In genomic region chr12:53600490-53601295, GRCh38 we compare ENCODE assay signal across 20 cellular contexts. TPM values are rescaled to one million over a fixed set of nuclear protein-coding genes. Genes with fewer than 3 reads are reported as not detected.
DNase-seq lines count a peak whose midpoint lies in the region; ATAC-seq and TF ChIP-seq lines count a peak whose summit lies in the region.
"Had no signal": no experiment of that assay in that cellular context is flagged by ENCODE, and none has a peak within 500 bp of the region (broad histone marks: within the 10 kb centered on the region; RNA-seq: fewer than 3 reads in every experiment).

No MANE protein-coding gene starts in this region.

- no peaks in the 10 kb centered on the region for H3K27me3 ChIP-seq in heart left ventricle
- no peaks in the 10 kb centered on the region for H3K27me3 ChIP-seq in transverse colon
- H3K27me3 ChIP-seq: right lobe of liver had no signal

- ATAC-seq in heart left ventricle (no peak), Right ventricle myocardium inferior (no peak), HG02970 (IDR thresholded peaks at IDR 0.05; ENCODE audit: low FRiP score, unreplicated experiment) (no peak)
- ATAC-seq: activated CD4-positive, CD25-positive, alpha-beta regulatory T cell treated with anti-CD3 and anti-CD28 coated beads, Interleukin-2, amount 50 U/mL, for 24 hours; right lobe of liver had no signal

- H3K4me1 Mint-ChIP-seq in mesothelial cell of epicardium: peaks cover 37% of the 10 kb centered on the region

- TF ChIP-seq CTCF in heart left ventricle (IDR thresholded peaks at IDR 0.05): no peak
- TF ChIP-seq CTCF in mesothelial cell of epicardium (IDR thresholded peaks at IDR 0.05; ENCODE audit: unreplicated experiment): no peak
- TF ChIP-seq CTCF in transverse colon (IDR thresholded peaks at IDR 0.05): no peak

- intact Hi-C loops in heart left ventricle (cut with DNase I) (loop anchor here in 1 of 10 donors (5.0 kb wide), 1 partner anchor 77 kb away; the partner anchor contains the start of gene ATP5MC2), Right ventricle myocardium inferior (cut with DNase I) (no loop called here), transverse colon (cut with DNase I; ENCODE audit: low total_unique reads) (no loop called here)

- H3K4me1 ChIP-seq in heart left ventricle (peaks cover 0 to 76% (median 54%) of the 10 kb centered on the region in 12 donors), transverse colon (peaks cover under 1 to 62% (median 12%) of the 10 kb centered on the region in 4 donors)
- H3K4me1 ChIP-seq: right lobe of liver had no signal

- H3K27ac ChIP-seq in heart left ventricle (peak overlapping the region in 9 of 12 donors; percentile 2 to 47 (median 37)), cingulate gyrus (ENCODE audit: low read depth, low read length) (peak overlapping the region; percentile 82), transverse colon (peak overlapping the region; percentile 26 to 44 (median 32))
- H3K27ac ChIP-seq: lower lobe of right lung, right lobe of liver had no signal

- 93 to 95% (median 93%) methylated on average over 13 of the region's 13 CpGs for WGBS in heart left ventricle, 4 donors
- WGBS in transverse colon (ENCODE audit: low coverage in 1 of 2), 2 donors: 55 to 83% methylated on average over 8 to 13 of the region's 13 CpGs

- H3K36me3 Mint-ChIP-seq in mesothelial cell of epicardium: peaks cover 16% of the 10 kb centered on the region

- peak overlapping the region; percentile 91 for H3K27ac Mint-ChIP-seq in mesothelial cell of epicardium
- H3K27ac Mint-ChIP-seq: CD4-positive, alpha-beta T cell; T-helper 1 cell treated with Interleukin-12 subunit alpha and Interleukin-12 subunit beta and Interleukin-4 antibody, amounts not matched to agents 30 μg/mL and 1 μg/mL, for 36 hours; type B pancreatic cell had no signal

- DNase-seq in heart left ventricle (no peak), Right ventricle myocardium inferior (ENCODE audit: missing footprints) (no peak), mesothelial cell of epicardium (ENCODE audit: low spot score in 2 of 2, unreplicated experiment in 2 of 2) (no peak), transverse colon (no peak), OCI-M2 (lab: John Stamatoyannopoulos, UW; ENCODE audit: unreplicated experiment) (no peak), NCI-H2196 treated with DMSO at 0.1 percent for 48 hours (lab: John Stamatoyannopoulos, UW; ENCODE audit: unreplicated experiment) (no peak)
- DNase-seq: activated naive CD4-positive, alpha-beta T cell treated with Interleukin-2 at 50 U/mL for 16 hours; CD4-positive, alpha-beta T cell; EL; H7; lower lobe of right lung; NCI-H2081 treated with DMSO at 0.1 percent for 48 hours; right lobe of liver; stimulated activated CD4-positive, alpha-beta T cell treated with anti-CD3 and anti-CD28 coated beads, Interleukin-4, amount 100 ng/mL, for 24 hours had no signal

- peak overlapping the region; percentile 51 for H3K4me3 Mint-ChIP-seq in mesothelial cell of epicardium
- H3K4me3 Mint-ChIP-seq: CD4-positive, alpha-beta T cell; neural crest cell; T-helper 1 cell treated with Interleukin-12 subunit alpha and Interleukin-12 subunit beta and Interleukin-4 antibody, amounts not matched to agents 30 μg/mL and 1 μg/mL, for 36 hours; type B pancreatic cell had no signal

- TF ChIP-seq EP300 in transverse colon (IDR thresholded peaks at IDR 0.05; ENCODE audit: low read depth): no peak

- H3K9me3 Mint-ChIP-seq in mesothelial cell of epicardium: no peaks in the 10 kb centered on the region
- H3K9me3 Mint-ChIP-seq: CD4-positive, alpha-beta T cell; neural crest cell; T-helper 1 cell treated with Interleukin-12 subunit alpha and Interleukin-12 subunit beta and Interleukin-4 antibody, amounts not matched to agents 30 μg/mL and 1 μg/mL, for 36 hours; type B pancreatic cell had no signal

- H3K4me3 ChIP-seq in heart left ventricle: peak overlapping the region in 4 of 12 donors; percentile 4 to 30 (median 18)
- H3K4me3 ChIP-seq in transverse colon: no peak overlapping the region
- H3K4me3 ChIP-seq: right lobe of liver had no signal

- TF ChIP-seq POLR2A in heart left ventricle (IDR thresholded peaks at IDR 0.05) (no peak), transverse colon (IDR thresholded peaks at IDR 0.05) (no peak)

- in situ Hi-C loops in transverse colon (cut with MboI; ENCODE audit: low pct_ligation_motif_present in 1 of 4, low pct_unique_long_range_greater_than_20kb in 1 of 4, low sequenced_read_pairs in 3 of 4): no loop called here

- H3K36me3 ChIP-seq in heart left ventricle (peaks cover 0 to 22% (median 6%) of the 10 kb centered on the region in 9 donors), transverse colon (no peaks in the 10 kb centered on the region)
- H3K36me3 ChIP-seq: lower lobe of right lung had no signal

- H3K9me3 ChIP-seq in heart left ventricle (no peaks in the 10 kb centered on the region), transverse colon (no peaks in the 10 kb centered on the region)
- H3K9me3 ChIP-seq: lower lobe of right lung, right lobe of liver had no signal

- no peaks in the 10 kb centered on the region for H3K27me3 Mint-ChIP-seq in mesothelial cell of epicardium (ENCODE audit: low read depth)
- H3K27me3 Mint-ChIP-seq: CD4-positive, alpha-beta T cell; type B pancreatic cell had no signal

RNA-seq across cellular contexts. Expression of gene ATF7, which starts 25.5 kb away (rescaled TPM):
- 10 to 100 TPM; 21.1 to 43.2 (median 32.0) TPM for total RNA-seq in heart left ventricle
- polyA plus RNA-seq in heart left ventricle: 10 to 100 TPM; 20.0 to 21.3 TPM
- 39.8 TPM for total RNA-seq in Right ventricle myocardium inferior
- 35.4 to 38.6 TPM (median 36.3 TPM) in 3 replicates for total RNA-seq in mesothelial cell of epicardium
- total RNA-seq in transverse colon: 10 to 100 TPM; 14.2 to 29.7 (median 26.8) TPM

Comparison
In these comparisons a context has a peak if more than half of its experiments do, and no peak if none do; other contexts are left out.
1. H3K27ac ChIP-seq: peak in every context shown above with its lines; median percentile 82 in cingulate gyrus; 37 in heart left ventricle; 32 in transverse colon.